Comparison of ENCODE assay signal across 10 cellular contexts in the genomic region with DNA sequence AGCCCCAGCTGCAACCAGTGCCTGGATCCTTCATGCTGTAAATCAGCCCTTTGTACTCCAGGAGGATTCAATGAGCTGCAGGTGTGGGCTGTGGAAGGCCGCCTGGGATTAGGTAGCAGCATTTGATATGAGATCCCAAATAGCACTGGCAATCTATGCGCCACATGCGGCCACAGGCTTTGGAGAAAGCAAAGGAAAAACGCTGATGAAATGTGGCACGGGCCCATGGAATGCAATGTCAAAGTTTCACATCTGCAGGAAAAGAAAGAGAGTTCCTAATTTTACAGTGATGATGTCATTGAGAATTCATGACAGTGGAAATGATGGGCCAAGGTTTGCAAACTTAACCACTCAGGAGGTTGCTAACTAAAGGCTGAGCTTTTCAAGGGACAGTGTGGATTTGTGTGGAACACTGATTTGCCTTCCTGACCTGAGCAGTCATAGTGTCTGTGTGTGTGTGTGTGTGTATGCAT.
A peak's percentile ranks its signal among the peaks of the same experiment; 100 is the strongest.
DNase-seq lines count a peak whose midpoint lies in the region; ATAC-seq and TF ChIP-seq lines count a peak whose summit lies in the region.
"Had no signal": no experiment of that assay in that cellular context is flagged by ENCODE, and none has a peak within 500 bp of the region (broad histone marks: within the 10 kb centered on the region; RNA-seq: fewer than 3 reads in every experiment).

No MANE protein-coding gene starts in this region.

- H3K4me1 ChIP-seq in SJCRH30, result no peaks in the 10 kb centered on the region

- DNase-seq in AG09319 (ENCODE audit: extremely low read depth, low read depth) (peak; percentile 30), NCI-H146 treated with DMSO at 0.1 percent for 48 hours (lab: John Stamatoyannopoulos, UW; ENCODE audit: unreplicated experiment) (peak; percentile 69), epidermal melanocyte (ENCODE audit: insufficient read length, low spot score) (peak; percentile 22), mucosa of gallbladder (ENCODE audit: low spot score) (peak; percentile 35), DMS79 treated with DMSO at 0.1 percent for 48 hours (lab: John Stamatoyannopoulos, UW) (no peak), SJCRH30 (no peak)
- DNase-seq in activated CD4-positive, CD25-positive, alpha-beta regulatory T cell (lab: John Stamatoyannopoulos, UW), result no peak
- DNase-seq: CD4-positive, alpha-beta memory T cell; NCI-H1436 treated with DMSO at 0.1 percent for 48 hours had no signal

- no peak for TF ChIP-seq CTCF in AG09319 (IDR thresholded peaks at IDR 0.05; ENCODE audit: low read depth, low read length)

- peaks cover 3% of the 10 kb centered on the region; the same call in 1 of the 2 replicates for H3K27me3 ChIP-seq in SJCRH30

- ATAC-seq in HG03439 (IDR thresholded peaks at IDR 0.05; ENCODE audit: unreplicated experiment), result no peak

- H3K36me3 ChIP-seq in SJCRH30, result no peaks in the 10 kb centered on the region

- H3K27ac ChIP-seq in SJCRH30, result no peak overlapping the region

- H3K9me3 ChIP-seq in SJCRH30 (replicated peaks), result no peaks in the 10 kb centered on the region

- no peak overlapping the region for H3K4me3 ChIP-seq in SJCRH30

Comparison
In these comparisons a context has a peak if more than half of its experiments do, and no peak if none do; other contexts are left out.
1. DNase-seq: peak in AG09319 (single experiment), NCI-H146 treated with DMSO at 0.1 percent for 48 hours (single experiment), epidermal melanocyte (single experiment) and mucosa of gallbladder (single experiment); none in activated CD4-positive, CD25-positive, alpha-beta regulatory T cell (0 of 4), DMS79 treated with DMSO at 0.1 percent for 48 hours (single experiment) and SJCRH30 (0 of 2).